Comparison of ENCODE assay signal across 8 cellular contexts in genomic region chr9:131237931-131238401, GRCh38. TPM values are rescaled to one million over a fixed set of nuclear protein-coding genes. Genes with fewer than 3 reads are reported as not detected.
A peak's percentile ranks its signal among the peaks of the same experiment; 100 is the strongest.
DNase-seq lines count a peak whose midpoint lies in the region; ATAC-seq and TF ChIP-seq lines count a peak whose summit lies in the region.

No MANE protein-coding gene starts in this region.

- H3K27me3 ChIP-seq in AG04450 (ENCODE audit: control insufficient read depth, insufficient read depth, low read length) (no peaks in the 10 kb centered on the region), psoas muscle (ENCODE audit: insufficient read depth in 3 of 3, low read length in 2 of 3) (no peaks in the 10 kb centered on the region), aorta (ENCODE audit: control insufficient read depth in 1 of 2, insufficient read depth in 2 of 2, low read length in 1 of 2) (no peaks in the 10 kb centered on the region)

- DNase-seq in AG04450 (ENCODE audit: low read depth, low spot score) (peak; percentile 49), RPMI8226 (peak; percentile 74), activated gamma-delta T cell treated with Interleukin-2 at 50 U/mL for 16 hours (peak; percentile 83), glutamatergic neuron (peak; percentile 52), psoas muscle (peak; percentile 59 to 82), aorta (peak; percentile 88 to 89)

- H3K4me1 ChIP-seq in psoas muscle, result peaks cover 27% of the 10 kb centered on the region
- no peaks in the 10 kb centered on the region for H3K4me1 ChIP-seq in aorta (ENCODE audit: control insufficient read depth in 1 of 2, insufficient read depth in 2 of 2, low read length in 2 of 2)

- POLR2A ChIA-PET in AG04450 (lab: Yijun Ruan, JAX), result interaction anchor here (1.0 to 1.5 kb wide), 2 partner anchors 14 to 18 kb away, joined by 3 to 5 read pairs; no protein-coding TSS in a partner anchor

- peaks cover 5 to 17% of the 10 kb centered on the region in 2 donors for H3K36me3 ChIP-seq in psoas muscle (ENCODE audit: insufficient read depth in 1 of 2, low read depth in 1 of 2)
- H3K36me3 ChIP-seq in aorta (ENCODE audit: control insufficient read depth in 1 of 2, insufficient read depth in 2 of 2, low read length in 1 of 2), result peaks cover 0 to 7% of the 10 kb centered on the region in 2 donors

- peaks cover 27% of the 10 kb centered on the region for H3K4me1 Mint-ChIP-seq in glutamatergic neuron (ENCODE audit: low read depth, unreplicated experiment)

- 18 to 27% (median 19%) methylated on average over 11 of the region's 11 CpGs for WGBS in psoas muscle, 3 donors
- WGBS in aorta, 2 donors, result 5 to 7% methylated on average over 11 of the region's 11 CpGs

- CTCF ChIA-PET in AG04450 (lab: Charles Lee), result interaction anchor here (0.7 kb wide), 1 partner anchor 60 kb away, joined by 3 read pairs; no protein-coding TSS in a partner anchor

- intact Hi-C loops in psoas muscle (cut with DNase I) (loop anchor here in 1 of 2 donors (5.0 kb wide), 1 partner anchor 99 kb away; no protein-coding TSS in a partner anchor), aorta (cut with DNase I) (loop anchor here in 1 of 2 donors (5.0 kb wide), 1 partner anchor 49 kb away; the partner anchor contains the start of gene PLPP7)

- H3K9me3 Mint-ChIP-seq in glutamatergic neuron (ENCODE audit: unreplicated experiment), result peaks cover 3% of the 10 kb centered on the region

- H3K27ac Mint-ChIP-seq in glutamatergic neuron (ENCODE audit: unreplicated experiment), result peak overlapping the region; percentile 98

- TF ChIP-seq CTCF in AG04450 (IDR thresholded peaks at IDR 0.05; ENCODE audit: low read depth, low read length) (no peak), glutamatergic neuron (IDR thresholded peaks at IDR 0.05; ENCODE audit: partially characterized antibody, unreplicated experiment) (no peak), psoas muscle (IDR thresholded peaks at IDR 0.05) (no peak)

- H3K36me3 Mint-ChIP-seq in glutamatergic neuron (ENCODE audit: unreplicated experiment), result peaks cover 3% of the 10 kb centered on the region

- no peak overlapping the region for H3K4me3 ChIP-seq in AG04450 (ENCODE audit: low read depth, low read length)
- H3K4me3 ChIP-seq in psoas muscle, result peak overlapping the region; percentile 15
- no peak overlapping the region for H3K4me3 ChIP-seq in aorta (ENCODE audit: low read length in 2 of 2)

- H3K27ac ChIP-seq in AG04450 (ENCODE audit: low read depth, low read length), result peak overlapping the region; percentile 87
- peak overlapping the region; percentile 66 for H3K27ac ChIP-seq in psoas muscle
- H3K27ac ChIP-seq in aorta (ENCODE audit: low read depth in 1 of 2, low read length in 2 of 2), result no peak overlapping the region

- peaks cover 5% of the 10 kb centered on the region for H3K27me3 Mint-ChIP-seq in glutamatergic neuron (ENCODE audit: unreplicated experiment)

- peak overlapping the region; percentile 22 for H3K4me3 Mint-ChIP-seq in glutamatergic neuron (ENCODE audit: unreplicated experiment)

- H3K9me3 ChIP-seq in AG04450 (ENCODE audit: control insufficient read depth, insufficient read depth, low read length) (no peaks in the 10 kb centered on the region), psoas muscle (peaks cover 2% of the 10 kb centered on the region), aorta (ENCODE audit: control insufficient read depth, low read length) (no peaks in the 10 kb centered on the region)

- ATAC-seq in GM18909 (IDR thresholded peaks at IDR 0.05; ENCODE audit: poor library complexity, unreplicated experiment) (peak; percentile 87), HG03280 (IDR thresholded peaks at IDR 0.05; ENCODE audit: unreplicated experiment) (peak; percentile 79), psoas muscle (peak; percentile 66 to 75 (median 72)), aorta (ENCODE audit: low FRiP score) (peak; percentile 78)

RNA-seq across cellular contexts. Expression of gene FAM78A, which starts 38.3 kb away (rescaled TPM):
- polyA plus RNA-seq in AG04450 (2011; rRNA removed) (0.26 and 0.40 TPM in 2 replicates), psoas muscle (10 to 100 TPM in 1 of 3 donors, 1 to 10 TPM in 2; 4.3 to 11.5 (median 5.3) TPM), aorta (1 to 10 TPM in 1 of 2 donors, under 1 TPM in 1; 0.59 to 2.0 TPM)
- 0.09 and 0.64 TPM in 2 replicates for polyA minus RNA-seq in AG04450 (2011; rRNA and poly(A)+ RNA removed)
- total RNA-seq in glutamatergic neuron (ENCODE audit: unreplicated experiment) (14.9 TPM), psoas muscle (10 to 100 TPM in 3 of 4 donors, 1 to 10 TPM in 1; 6.1 to 17.6 (median 14.2) TPM), aorta (1 to 10 TPM; 4.0 to 6.3 TPM)

RNA-seq across cellular contexts. Expression of gene PLPP7, which starts 51.6 kb away (rescaled TPM):
- 0.57 and 0.76 TPM in 2 replicates for polyA plus RNA-seq in AG04450 (2011; rRNA removed)
- polyA minus RNA-seq in AG04450 (2011; rRNA and poly(A)+ RNA removed), result 0.13 and 0.78 TPM in 2 replicates
- 17.3 TPM for total RNA-seq in glutamatergic neuron (ENCODE audit: unreplicated experiment)
- total RNA-seq in psoas muscle, result 100 to 1,000 TPM in 2 of 4 donors, 10 to 100 TPM in 2; 31.0 to 131 (median 94.5) TPM
- 100 to 1,000 TPM in 1 of 3 donors, 10 to 100 TPM in 2; 19.4 to 156 (median 90.5) TPM for polyA plus RNA-seq in psoas muscle
- 1 to 10 TPM; 6.6 to 9.5 TPM for total RNA-seq in aorta
- polyA plus RNA-seq in aorta, result 10 to 100 TPM in 1 of 2 donors, 1 to 10 TPM in 1; 5.6 to 11.1 TPM

Comparison
In these comparisons a context has a peak if more than half of its experiments do, and no peak if none do; other contexts are left out.
1. H3K27ac ChIP-seq: peak in AG04450 (single experiment) and psoas muscle (single experiment); none in aorta (0 of 2).
2. Peak in every context shown above with its lines, with median percentiles within 50 percentile points of each other: DNase-seq and ATAC-seq.